ENCODE assay signal across 10 cellular contexts in the genomic region with DNA sequence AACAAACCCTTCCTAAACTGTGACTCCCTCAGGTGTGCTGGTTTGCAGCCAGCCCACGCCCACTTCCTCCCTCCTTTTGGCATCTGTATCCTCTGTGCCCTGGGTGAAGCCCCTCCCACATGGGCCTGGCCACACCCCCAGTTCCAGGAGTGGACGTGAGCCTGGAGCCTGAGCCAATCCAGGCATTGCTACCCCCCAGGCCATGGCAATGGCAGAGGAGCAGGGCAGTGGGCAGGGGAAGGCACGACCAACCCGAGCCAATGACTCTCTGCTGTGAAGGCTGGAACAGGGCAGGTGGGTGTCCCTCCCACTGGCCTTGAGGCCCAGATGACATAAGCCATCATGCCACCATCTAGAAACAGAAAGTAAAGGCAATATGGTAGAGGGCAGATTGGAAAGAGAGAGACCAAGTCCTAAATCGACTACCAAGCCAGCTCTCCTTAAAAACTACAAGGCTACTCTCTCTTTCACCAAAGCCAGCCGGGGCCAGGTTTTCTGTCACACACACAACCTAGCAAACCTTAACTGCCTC. TPM values are rescaled to one million over a fixed set of nuclear protein-coding genes. Genes with fewer than 3 reads are reported as not detected.
A peak's percentile ranks its signal among the peaks of the same experiment; 100 is the strongest.
DNase-seq lines count a peak whose midpoint lies in the region; ATAC-seq and TF ChIP-seq lines count a peak whose summit lies in the region.
"Had no signal": no experiment of that assay in that cellular context is flagged by ENCODE, and none has a peak within 500 bp of the region (broad histone marks: within the 10 kb centered on the region; RNA-seq: fewer than 3 reads in every experiment).

No MANE protein-coding gene starts in this region.

- H3K36me3 Mint-ChIP-seq in nephron progenitor cell (ENCODE audit: low read depth), result peaks cover 21% of the 10 kb centered on the region
- H3K36me3 Mint-ChIP-seq in stimulated activated naive B cell treated with anti-CD40 and anti-IgM and Interleukin-4, amounts not matched to agents 10 μg/mL and 1 μg/mL and 100 μg/mL, for 72 hours, result peaks cover 0 to 5% of the 10 kb centered on the region in 2 donors
- H3K36me3 Mint-ChIP-seq in activated naive CD4-positive, alpha-beta T cell treated with anti-CD3 and anti-CD28 coated beads for 36 hours (ENCODE audit: low read depth), result peaks cover 10% of the 10 kb centered on the region

- peak; percentile 52 for ATAC-seq in HG03432 (IDR thresholded peaks at IDR 0.05; ENCODE audit: unreplicated experiment)
- no peak for ATAC-seq in stimulated activated naive B cell treated with anti-CD40 and anti-IgM and Interleukin-4, amounts not matched to agents 10 μg/mL and 1 μg/mL and 100 μg/mL, for 72 hours (replicated peaks)

- peak overlapping the region; percentile 30 for H3K4me2 ChIP-seq in mammary epithelial cell (ENCODE audit: insufficient read depth, low read depth, low read length)

- no TSS peak for BruUV-seq in mammary epithelial cell (replicated peaks; lab: Mats Ljungman, UMichigan)

- H3K9me3 Mint-ChIP-seq in nephron progenitor cell, result peaks cover 30% of the 10 kb centered on the region
- H3K9me3 Mint-ChIP-seq in stimulated activated naive B cell treated with anti-CD40 and anti-IgM and Interleukin-4, amounts not matched to agents 10 μg/mL and 1 μg/mL and 100 μg/mL, for 72 hours, result peaks cover 9 to 15% of the 10 kb centered on the region in 2 donors
- H3K9me3 Mint-ChIP-seq in activated naive CD4-positive, alpha-beta T cell treated with anti-CD3 and anti-CD28 coated beads for 36 hours, result peaks cover 9% of the 10 kb centered on the region

- intact Hi-C loops in mammary epithelial cell (cut with micrococcal nuclease), result no loop called here
- intact Hi-C loops in activated naive CD4-positive, alpha-beta T cell treated with anti-CD3 and anti-CD28 coated beads for 36 hours (cut with micrococcal nuclease), result no loop called here

- H3K79me2 ChIP-seq in mammary epithelial cell (ENCODE audit: insufficient read depth, low read length), result no peaks in the 10 kb centered on the region

- peaks cover 55% of the 10 kb centered on the region for H3K4me1 Mint-ChIP-seq in nephron progenitor cell
- no peaks in the 10 kb centered on the region for H3K4me1 Mint-ChIP-seq in stimulated activated naive B cell treated with anti-CD40 and anti-IgM and Interleukin-4, amounts not matched to agents 10 μg/mL and 1 μg/mL and 100 μg/mL, for 72 hours
- peaks cover 7% of the 10 kb centered on the region for H3K4me1 Mint-ChIP-seq in activated naive CD4-positive, alpha-beta T cell treated with anti-CD3 and anti-CD28 coated beads for 36 hours (ENCODE audit: low read depth)

- H2AFZ ChIP-seq in mammary epithelial cell (ENCODE audit: low read depth, low read length), result no peak overlapping the region

- H3K9me3 ChIP-seq in mammary epithelial cell (replicated peaks; ENCODE audit: insufficient read depth, low read length), result no peaks in the 10 kb centered on the region
- H3K9me3 ChIP-seq: testis had no signal

- no peaks in the 10 kb centered on the region for H3K4me1 ChIP-seq in mammary epithelial cell (ENCODE audit: insufficient read depth, low read length)
- H3K4me1 ChIP-seq: testis had no signal

- DNase-seq in DMS 273 (lab: John Stamatoyannopoulos, UW; ENCODE audit: unreplicated experiment) (peak; percentile 65), DMS 273 treated with DMSO at 0.1 percent for 48 hours (lab: John Stamatoyannopoulos, UW) (no peak), mammary epithelial cell (peak; percentile 17), nephron progenitor cell (peak; percentile 39), HUDEP-2 (lab: John Stamatoyannopoulos, UW; ENCODE audit: unreplicated experiment in 76 of 76) (no peak)
- DNase-seq in stimulated activated naive B cell treated with anti-CD40 and anti-IgM and Interleukin-4, amounts not matched to agents 10 μg/mL and 1 μg/mL and 100 μg/mL, for 72 hours, result no peak
- no peak for DNase-seq in activated naive CD4-positive, alpha-beta T cell treated with anti-CD3 and anti-CD28 coated beads for 36 hours
- DNase-seq: testis had no signal

- in situ Hi-C loops in mammary epithelial cell (cut with MboI; ENCODE audit: low sequenced_read_pairs in 2 of 2), result no loop called here

- TF ChIP-seq CTCF in mammary epithelial cell (conservative IDR thresholded peaks at IDR 0.05 in 1 of 2, IDR thresholded peaks at IDR 0.05 in 1 of 2; ENCODE audit: extremely low read depth in 1 of 2, insufficient read depth in 1 of 2, low read depth in 1 of 2, low read length in 2 of 2) (no peak), nephron progenitor cell (IDR thresholded peaks at IDR 0.05) (no peak)

- no peaks in the 10 kb centered on the region for H3K27me3 ChIP-seq in mammary epithelial cell (ENCODE audit: insufficient read depth, low read length)
- H3K27me3 ChIP-seq: testis had no signal

- peak overlapping the region; percentile 14 for H3K4me3 Mint-ChIP-seq in nephron progenitor cell
- H3K4me3 Mint-ChIP-seq in stimulated activated naive B cell treated with anti-CD40 and anti-IgM and Interleukin-4, amounts not matched to agents 10 μg/mL and 1 μg/mL and 100 μg/mL, for 72 hours, result no peak overlapping the region
- H3K4me3 Mint-ChIP-seq in activated naive CD4-positive, alpha-beta T cell treated with anti-CD3 and anti-CD28 coated beads for 36 hours, result no peak overlapping the region

- no peak overlapping the region for H3K9ac ChIP-seq in mammary epithelial cell (ENCODE audit: insufficient read depth, low read length)

- H3K27ac Mint-ChIP-seq in nephron progenitor cell, result peak overlapping the region; percentile 94
- no peak overlapping the region for H3K27ac Mint-ChIP-seq in stimulated activated naive B cell treated with anti-CD40 and anti-IgM and Interleukin-4, amounts not matched to agents 10 μg/mL and 1 μg/mL and 100 μg/mL, for 72 hours
- H3K27ac Mint-ChIP-seq in activated naive CD4-positive, alpha-beta T cell treated with anti-CD3 and anti-CD28 coated beads for 36 hours, result no peak overlapping the region

- no peaks in the 10 kb centered on the region for H4K20me1 ChIP-seq in mammary epithelial cell (ENCODE audit: insufficient read depth, low read length)

- H3K36me3 ChIP-seq in mammary epithelial cell (ENCODE audit: insufficient read depth, low read length), result no peaks in the 10 kb centered on the region

- CTCF ChIA-PET in mammary epithelial cell (lab: Charles Lee; ENCODE audit: low non-redundant PET), result no interaction called here
- CTCF ChIA-PET in activated naive CD4-positive, alpha-beta T cell treated with anti-CD3 and anti-CD28 coated beads for 36 hours (lab: Charles Lee), result no interaction called here

- H3K27me3 Mint-ChIP-seq in nephron progenitor cell (ENCODE audit: low read depth, poor library complexity), result no peaks in the 10 kb centered on the region
- H3K27me3 Mint-ChIP-seq in stimulated activated naive B cell treated with anti-CD40 and anti-IgM and Interleukin-4, amounts not matched to agents 10 μg/mL and 1 μg/mL and 100 μg/mL, for 72 hours, result peaks cover 0 to 9% of the 10 kb centered on the region in 2 donors
- no peaks in the 10 kb centered on the region for H3K27me3 Mint-ChIP-seq in activated naive CD4-positive, alpha-beta T cell treated with anti-CD3 and anti-CD28 coated beads for 36 hours (ENCODE audit: low read depth)

- H3K4me3 ChIP-seq in mammary epithelial cell (replicated peaks in 1 of 3; ENCODE audit: insufficient read depth in 1 of 3, low read depth in 2 of 3, low read length in 3 of 3), result no peak overlapping the region
- H3K4me3 ChIP-seq: skin epidermis, testis had no signal

- dilution Hi-C loops in mammary epithelial cell (cut with HindIII; ENCODE audit: low sequenced_read_pairs), result no loop called here

- H3K27ac ChIP-seq in mammary epithelial cell (ENCODE audit: insufficient read depth, low read depth, low read length), result no peak overlapping the region
- H3K27ac ChIP-seq: testis had no signal

- WGBS in mammary epithelial cell (ENCODE audit: low coverage, missing lambda C conversion rate), result 6% methylated on average over 5 of the region's 6 CpGs

RNA-seq across cellular contexts. Expression of gene FAM174B, which starts 18.6 kb away (rescaled TPM):
- total RNA-seq in mammary epithelial cell, result 1 to 10 TPM in 1 of 2 donors, under 1 TPM in 1; 0.87 to 1.7 TPM
- polyA plus RNA-seq in mammary epithelial cell, result 0.44 TPM
- not detected for polyA minus RNA-seq in mammary epithelial cell
- total RNA-seq in activated naive CD4-positive, alpha-beta T cell treated with anti-CD3 and anti-CD28 coated beads for 36 hours, result 1 to 10 TPM; 5.5 to 5.6 TPM

Comparison
In these comparisons a context has a peak if more than half of its experiments do, and no peak if none do; other contexts are left out.
1. DNase-seq: peak in DMS 273 (single experiment), mammary epithelial cell (single experiment) and nephron progenitor cell (single experiment); none in DMS 273 treated with DMSO at 0.1 percent for 48 hours (single experiment), stimulated activated naive B cell treated with anti-CD40 and anti-IgM and Interleukin-4, amounts not matched to agents 10 μg/mL and 1 μg/mL and 100 μg/mL, for 72 hours (single experiment), HUDEP-2 (0 of 76) and activated naive CD4-positive, alpha-beta T cell treated with anti-CD3 and anti-CD28 coated beads for 36 hours (single experiment).